In the genomic region with DNA sequence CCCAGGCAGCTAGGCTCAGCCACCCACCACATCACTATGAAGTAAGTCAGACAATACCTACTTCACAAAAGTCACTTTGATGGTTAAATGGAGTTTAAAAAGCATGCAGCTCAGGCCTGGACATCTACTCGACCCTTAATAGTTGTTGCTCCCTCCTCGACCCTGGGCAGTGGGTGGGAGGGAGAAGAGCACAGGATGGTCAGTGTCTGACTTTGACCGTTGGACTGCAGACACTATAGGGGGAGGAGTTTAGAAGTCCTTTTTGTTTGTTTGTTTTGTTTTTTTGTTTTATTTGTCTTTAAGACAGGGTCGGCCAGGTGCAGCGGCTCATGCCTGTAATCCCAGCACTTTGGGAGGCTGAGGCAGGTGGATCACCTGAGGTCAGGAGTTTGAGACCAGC, we compare ENCODE assay signal across 1 cellular context.
TF ChIP-seq lines count a peak whose summit lies in the region.

No MANE protein-coding gene starts in this region.

TF ChIP-seq in HepG2, 621 proteins besides CTCF, POLR2A, EP300 and RAD21 (continues in another document):
- TF ChIP-seq SRY (CRISPR knock-in tag; IDR thresholded peaks at IDR 0.05) (no peak), CEBPB (IDR thresholded peaks at IDR 0.05; ENCODE audit: borderline replicate concordance, low read depth, low read length) (no peak), ADNP (CRISPR knock-in tag; IDR thresholded peaks at IDR 0.05) (no peak), ZNF451 (CRISPR knock-in tag; IDR thresholded peaks at IDR 0.05) (no peak), JUNB (CRISPR knock-in tag; IDR thresholded peaks at IDR 0.05; ENCODE audit: borderline replicate concordance) (no peak), ZNF430 (CRISPR knock-in tag; IDR thresholded peaks at IDR 0.05) (no peak), GTF2F1 (IDR thresholded peaks at IDR 0.05; ENCODE audit: low read length) (no peak), HOXA3 (CRISPR knock-in tag; IDR thresholded peaks at IDR 0.05) (peak; percentile 17; the same call in 1 of the 2 replicates), ZBTB7B (CRISPR knock-in tag; IDR thresholded peaks at IDR 0.05) (no peak), ZMYM3 (CRISPR knock-in tag; IDR thresholded peaks at IDR 0.05) (peak; percentile 16; the same call in 1 of the 2 replicates), SOX5 (CRISPR knock-in tag; IDR thresholded peaks at IDR 0.05; ENCODE audit: borderline replicate concordance) (peak; percentile 81; the same call in 1 of the 2 replicates), PRPF4 (IDR thresholded peaks at IDR 0.05; ENCODE audit: low read depth, low read length, poor library complexity, severe bottlenecking) (no peak), RARA (CRISPR knock-in tag; IDR thresholded peaks at IDR 0.05) (peak; percentile 63), U2AF2 (IDR thresholded peaks at IDR 0.05; ENCODE audit: low read depth, low read length) (no peak), ZNF570 (CRISPR knock-in tag; IDR thresholded peaks at IDR 0.05; ENCODE audit: borderline replicate concordance) (no peak)
- TF ChIP-seq, protein P1, sequence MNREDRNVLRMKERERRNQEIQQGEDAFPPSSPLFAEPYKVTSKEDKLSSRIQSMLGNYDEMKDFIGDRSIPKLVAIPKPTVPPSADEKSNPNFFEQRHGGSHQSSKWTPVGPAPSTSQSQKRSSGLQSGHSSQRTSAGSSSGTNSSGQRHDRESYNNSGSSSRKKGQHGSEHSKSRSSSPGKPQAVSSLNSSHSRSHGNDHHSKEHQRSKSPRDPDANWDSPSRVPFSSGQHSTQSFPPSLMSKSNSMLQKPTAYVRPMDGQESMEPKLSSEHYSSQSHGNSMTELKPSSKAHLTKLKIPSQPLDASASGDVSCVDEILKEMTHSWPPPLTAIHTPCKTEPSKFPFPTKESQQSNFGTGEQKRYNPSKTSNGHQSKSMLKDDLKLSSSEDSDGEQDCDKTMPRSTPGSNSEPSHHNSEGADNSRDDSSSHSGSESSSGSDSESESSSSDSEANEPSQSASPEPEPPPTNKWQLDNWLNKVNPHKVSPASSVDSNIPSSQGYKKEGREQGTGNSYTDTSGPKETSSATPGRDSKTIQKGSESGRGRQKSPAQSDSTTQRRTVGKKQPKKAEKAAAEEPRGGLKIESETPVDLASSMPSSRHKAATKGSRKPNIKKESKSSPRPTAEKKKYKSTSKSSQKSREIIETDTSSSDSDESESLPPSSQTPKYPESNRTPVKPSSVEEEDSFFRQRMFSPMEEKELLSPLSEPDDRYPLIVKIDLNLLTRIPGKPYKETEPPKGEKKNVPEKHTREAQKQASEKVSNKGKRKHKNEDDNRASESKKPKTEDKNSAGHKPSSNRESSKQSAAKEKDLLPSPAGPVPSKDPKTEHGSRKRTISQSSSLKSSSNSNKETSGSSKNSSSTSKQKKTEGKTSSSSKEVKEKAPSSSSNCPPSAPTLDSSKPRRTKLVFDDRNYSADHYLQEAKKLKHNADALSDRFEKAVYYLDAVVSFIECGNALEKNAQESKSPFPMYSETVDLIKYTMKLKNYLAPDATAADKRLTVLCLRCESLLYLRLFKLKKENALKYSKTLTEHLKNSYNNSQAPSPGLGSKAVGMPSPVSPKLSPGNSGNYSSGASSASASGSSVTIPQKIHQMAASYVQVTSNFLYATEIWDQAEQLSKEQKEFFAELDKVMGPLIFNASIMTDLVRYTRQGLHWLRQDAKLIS (CRISPR knock-in tag; IDR thresholded peaks at IDR 0.05): no peak
- TF ChIP-seq, protein P2, sequence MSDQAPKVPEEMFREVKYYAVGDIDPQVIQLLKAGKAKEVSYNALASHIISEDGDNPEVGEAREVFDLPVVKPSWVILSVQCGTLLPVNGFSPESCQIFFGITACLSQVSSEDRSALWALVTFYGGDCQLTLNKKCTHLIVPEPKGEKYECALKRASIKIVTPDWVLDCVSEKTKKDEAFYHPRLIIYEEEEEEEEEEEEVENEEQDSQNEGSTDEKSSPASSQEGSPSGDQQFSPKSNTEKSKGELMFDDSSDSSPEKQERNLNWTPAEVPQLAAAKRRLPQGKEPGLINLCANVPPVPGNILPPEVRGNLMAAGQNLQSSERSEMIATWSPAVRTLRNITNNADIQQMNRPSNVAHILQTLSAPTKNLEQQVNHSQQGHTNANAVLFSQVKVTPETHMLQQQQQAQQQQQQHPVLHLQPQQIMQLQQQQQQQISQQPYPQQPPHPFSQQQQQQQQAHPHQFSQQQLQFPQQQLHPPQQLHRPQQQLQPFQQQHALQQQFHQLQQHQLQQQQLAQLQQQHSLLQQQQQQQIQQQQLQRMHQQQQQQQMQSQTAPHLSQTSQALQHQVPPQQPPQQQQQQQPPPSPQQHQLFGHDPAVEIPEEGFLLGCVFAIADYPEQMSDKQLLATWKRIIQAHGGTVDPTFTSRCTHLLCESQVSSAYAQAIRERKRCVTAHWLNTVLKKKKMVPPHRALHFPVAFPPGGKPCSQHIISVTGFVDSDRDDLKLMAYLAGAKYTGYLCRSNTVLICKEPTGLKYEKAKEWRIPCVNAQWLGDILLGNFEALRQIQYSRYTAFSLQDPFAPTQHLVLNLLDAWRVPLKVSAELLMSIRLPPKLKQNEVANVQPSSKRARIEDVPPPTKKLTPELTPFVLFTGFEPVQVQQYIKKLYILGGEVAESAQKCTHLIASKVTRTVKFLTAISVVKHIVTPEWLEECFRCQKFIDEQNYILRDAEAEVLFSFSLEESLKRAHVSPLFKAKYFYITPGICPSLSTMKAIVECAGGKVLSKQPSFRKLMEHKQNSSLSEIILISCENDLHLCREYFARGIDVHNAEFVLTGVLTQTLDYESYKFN (CRISPR knock-in tag; conservative IDR thresholded peaks at IDR 0.05): peak; percentile 39; the same call in 1 of the 2 replicates
- TF ChIP-seq, protein P3, sequence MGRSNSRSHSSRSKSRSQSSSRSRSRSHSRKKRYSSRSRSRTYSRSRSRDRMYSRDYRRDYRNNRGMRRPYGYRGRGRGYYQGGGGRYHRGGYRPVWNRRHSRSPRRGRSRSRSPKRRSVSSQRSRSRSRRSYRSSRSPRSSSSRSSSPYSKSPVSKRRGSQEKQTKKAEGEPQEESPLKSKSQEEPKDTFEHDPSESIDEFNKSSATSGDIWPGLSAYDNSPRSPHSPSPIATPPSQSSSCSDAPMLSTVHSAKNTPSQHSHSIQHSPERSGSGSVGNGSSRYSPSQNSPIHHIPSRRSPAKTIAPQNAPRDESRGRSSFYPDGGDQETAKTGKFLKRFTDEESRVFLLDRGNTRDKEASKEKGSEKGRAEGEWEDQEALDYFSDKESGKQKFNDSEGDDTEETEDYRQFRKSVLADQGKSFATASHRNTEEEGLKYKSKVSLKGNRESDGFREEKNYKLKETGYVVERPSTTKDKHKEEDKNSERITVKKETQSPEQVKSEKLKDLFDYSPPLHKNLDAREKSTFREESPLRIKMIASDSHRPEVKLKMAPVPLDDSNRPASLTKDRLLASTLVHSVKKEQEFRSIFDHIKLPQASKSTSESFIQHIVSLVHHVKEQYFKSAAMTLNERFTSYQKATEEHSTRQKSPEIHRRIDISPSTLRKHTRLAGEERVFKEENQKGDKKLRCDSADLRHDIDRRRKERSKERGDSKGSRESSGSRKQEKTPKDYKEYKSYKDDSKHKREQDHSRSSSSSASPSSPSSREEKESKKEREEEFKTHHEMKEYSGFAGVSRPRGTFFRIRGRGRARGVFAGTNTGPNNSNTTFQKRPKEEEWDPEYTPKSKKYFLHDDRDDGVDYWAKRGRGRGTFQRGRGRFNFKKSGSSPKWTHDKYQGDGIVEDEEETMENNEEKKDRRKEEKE (IDR thresholded peaks at IDR 0.05): no peak
- TF ChIP-seq, protein P4, sequence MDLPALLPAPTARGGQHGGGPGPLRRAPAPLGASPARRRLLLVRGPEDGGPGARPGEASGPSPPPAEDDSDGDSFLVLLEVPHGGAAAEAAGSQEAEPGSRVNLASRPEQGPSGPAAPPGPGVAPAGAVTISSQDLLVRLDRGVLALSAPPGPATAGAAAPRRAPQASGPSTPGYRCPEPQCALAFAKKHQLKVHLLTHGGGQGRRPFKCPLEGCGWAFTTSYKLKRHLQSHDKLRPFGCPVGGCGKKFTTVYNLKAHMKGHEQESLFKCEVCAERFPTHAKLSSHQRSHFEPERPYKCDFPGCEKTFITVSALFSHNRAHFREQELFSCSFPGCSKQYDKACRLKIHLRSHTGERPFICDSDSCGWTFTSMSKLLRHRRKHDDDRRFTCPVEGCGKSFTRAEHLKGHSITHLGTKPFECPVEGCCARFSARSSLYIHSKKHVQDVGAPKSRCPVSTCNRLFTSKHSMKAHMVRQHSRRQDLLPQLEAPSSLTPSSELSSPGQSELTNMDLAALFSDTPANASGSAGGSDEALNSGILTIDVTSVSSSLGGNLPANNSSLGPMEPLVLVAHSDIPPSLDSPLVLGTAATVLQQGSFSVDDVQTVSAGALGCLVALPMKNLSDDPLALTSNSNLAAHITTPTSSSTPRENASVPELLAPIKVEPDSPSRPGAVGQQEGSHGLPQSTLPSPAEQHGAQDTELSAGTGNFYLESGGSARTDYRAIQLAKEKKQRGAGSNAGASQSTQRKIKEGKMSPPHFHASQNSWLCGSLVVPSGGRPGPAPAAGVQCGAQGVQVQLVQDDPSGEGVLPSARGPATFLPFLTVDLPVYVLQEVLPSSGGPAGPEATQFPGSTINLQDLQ (CRISPR knock-in tag; IDR thresholded peaks at IDR 0.05): no peak
- TF ChIP-seq, protein P5, sequence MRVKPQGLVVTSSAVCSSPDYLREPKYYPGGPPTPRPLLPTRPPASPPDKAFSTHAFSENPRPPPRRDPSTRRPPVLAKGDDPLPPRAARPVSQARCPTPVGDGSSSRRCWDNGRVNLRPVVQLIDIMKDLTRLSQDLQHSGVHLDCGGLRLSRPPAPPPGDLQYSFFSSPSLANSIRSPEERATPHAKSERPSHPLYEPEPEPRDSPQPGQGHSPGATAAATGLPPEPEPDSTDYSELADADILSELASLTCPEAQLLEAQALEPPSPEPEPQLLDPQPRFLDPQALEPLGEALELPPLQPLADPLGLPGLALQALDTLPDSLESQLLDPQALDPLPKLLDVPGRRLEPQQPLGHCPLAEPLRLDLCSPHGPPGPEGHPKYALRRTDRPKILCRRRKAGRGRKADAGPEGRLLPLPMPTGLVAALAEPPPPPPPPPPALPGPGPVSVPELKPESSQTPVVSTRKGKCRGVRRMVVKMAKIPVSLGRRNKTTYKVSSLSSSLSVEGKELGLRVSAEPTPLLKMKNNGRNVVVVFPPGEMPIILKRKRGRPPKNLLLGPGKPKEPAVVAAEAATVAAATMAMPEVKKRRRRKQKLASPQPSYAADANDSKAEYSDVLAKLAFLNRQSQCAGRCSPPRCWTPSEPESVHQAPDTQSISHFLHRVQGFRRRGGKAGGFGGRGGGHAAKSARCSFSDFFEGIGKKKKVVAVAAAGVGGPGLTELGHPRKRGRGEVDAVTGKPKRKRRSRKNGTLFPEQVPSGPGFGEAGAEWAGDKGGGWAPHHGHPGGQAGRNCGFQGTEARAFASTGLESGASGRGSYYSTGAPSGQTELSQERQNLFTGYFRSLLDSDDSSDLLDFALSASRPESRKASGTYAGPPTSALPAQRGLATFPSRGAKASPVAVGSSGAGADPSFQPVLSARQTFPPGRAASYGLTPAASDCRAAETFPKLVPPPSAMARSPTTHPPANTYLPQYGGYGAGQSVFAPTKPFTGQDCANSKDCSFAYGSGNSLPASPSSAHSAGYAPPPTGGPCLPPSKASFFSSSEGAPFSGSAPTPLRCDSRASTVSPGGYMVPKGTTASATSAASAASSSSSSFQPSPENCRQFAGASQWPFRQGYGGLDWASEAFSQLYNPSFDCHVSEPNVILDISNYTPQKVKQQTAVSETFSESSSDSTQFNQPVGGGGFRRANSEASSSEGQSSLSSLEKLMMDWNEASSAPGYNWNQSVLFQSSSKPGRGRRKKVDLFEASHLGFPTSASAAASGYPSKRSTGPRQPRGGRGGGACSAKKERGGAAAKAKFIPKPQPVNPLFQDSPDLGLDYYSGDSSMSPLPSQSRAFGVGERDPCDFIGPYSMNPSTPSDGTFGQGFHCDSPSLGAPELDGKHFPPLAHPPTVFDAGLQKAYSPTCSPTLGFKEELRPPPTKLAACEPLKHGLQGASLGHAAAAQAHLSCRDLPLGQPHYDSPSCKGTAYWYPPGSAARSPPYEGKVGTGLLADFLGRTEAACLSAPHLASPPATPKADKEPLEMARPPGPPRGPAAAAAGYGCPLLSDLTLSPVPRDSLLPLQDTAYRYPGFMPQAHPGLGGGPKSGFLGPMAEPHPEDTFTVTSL (CRISPR knock-in tag; IDR thresholded peaks at IDR 0.05; ENCODE audit: borderline replicate concordance): peak; percentile 40; the same call in 1 of the 2 replicates
- TF ChIP-seq, protein P6, sequence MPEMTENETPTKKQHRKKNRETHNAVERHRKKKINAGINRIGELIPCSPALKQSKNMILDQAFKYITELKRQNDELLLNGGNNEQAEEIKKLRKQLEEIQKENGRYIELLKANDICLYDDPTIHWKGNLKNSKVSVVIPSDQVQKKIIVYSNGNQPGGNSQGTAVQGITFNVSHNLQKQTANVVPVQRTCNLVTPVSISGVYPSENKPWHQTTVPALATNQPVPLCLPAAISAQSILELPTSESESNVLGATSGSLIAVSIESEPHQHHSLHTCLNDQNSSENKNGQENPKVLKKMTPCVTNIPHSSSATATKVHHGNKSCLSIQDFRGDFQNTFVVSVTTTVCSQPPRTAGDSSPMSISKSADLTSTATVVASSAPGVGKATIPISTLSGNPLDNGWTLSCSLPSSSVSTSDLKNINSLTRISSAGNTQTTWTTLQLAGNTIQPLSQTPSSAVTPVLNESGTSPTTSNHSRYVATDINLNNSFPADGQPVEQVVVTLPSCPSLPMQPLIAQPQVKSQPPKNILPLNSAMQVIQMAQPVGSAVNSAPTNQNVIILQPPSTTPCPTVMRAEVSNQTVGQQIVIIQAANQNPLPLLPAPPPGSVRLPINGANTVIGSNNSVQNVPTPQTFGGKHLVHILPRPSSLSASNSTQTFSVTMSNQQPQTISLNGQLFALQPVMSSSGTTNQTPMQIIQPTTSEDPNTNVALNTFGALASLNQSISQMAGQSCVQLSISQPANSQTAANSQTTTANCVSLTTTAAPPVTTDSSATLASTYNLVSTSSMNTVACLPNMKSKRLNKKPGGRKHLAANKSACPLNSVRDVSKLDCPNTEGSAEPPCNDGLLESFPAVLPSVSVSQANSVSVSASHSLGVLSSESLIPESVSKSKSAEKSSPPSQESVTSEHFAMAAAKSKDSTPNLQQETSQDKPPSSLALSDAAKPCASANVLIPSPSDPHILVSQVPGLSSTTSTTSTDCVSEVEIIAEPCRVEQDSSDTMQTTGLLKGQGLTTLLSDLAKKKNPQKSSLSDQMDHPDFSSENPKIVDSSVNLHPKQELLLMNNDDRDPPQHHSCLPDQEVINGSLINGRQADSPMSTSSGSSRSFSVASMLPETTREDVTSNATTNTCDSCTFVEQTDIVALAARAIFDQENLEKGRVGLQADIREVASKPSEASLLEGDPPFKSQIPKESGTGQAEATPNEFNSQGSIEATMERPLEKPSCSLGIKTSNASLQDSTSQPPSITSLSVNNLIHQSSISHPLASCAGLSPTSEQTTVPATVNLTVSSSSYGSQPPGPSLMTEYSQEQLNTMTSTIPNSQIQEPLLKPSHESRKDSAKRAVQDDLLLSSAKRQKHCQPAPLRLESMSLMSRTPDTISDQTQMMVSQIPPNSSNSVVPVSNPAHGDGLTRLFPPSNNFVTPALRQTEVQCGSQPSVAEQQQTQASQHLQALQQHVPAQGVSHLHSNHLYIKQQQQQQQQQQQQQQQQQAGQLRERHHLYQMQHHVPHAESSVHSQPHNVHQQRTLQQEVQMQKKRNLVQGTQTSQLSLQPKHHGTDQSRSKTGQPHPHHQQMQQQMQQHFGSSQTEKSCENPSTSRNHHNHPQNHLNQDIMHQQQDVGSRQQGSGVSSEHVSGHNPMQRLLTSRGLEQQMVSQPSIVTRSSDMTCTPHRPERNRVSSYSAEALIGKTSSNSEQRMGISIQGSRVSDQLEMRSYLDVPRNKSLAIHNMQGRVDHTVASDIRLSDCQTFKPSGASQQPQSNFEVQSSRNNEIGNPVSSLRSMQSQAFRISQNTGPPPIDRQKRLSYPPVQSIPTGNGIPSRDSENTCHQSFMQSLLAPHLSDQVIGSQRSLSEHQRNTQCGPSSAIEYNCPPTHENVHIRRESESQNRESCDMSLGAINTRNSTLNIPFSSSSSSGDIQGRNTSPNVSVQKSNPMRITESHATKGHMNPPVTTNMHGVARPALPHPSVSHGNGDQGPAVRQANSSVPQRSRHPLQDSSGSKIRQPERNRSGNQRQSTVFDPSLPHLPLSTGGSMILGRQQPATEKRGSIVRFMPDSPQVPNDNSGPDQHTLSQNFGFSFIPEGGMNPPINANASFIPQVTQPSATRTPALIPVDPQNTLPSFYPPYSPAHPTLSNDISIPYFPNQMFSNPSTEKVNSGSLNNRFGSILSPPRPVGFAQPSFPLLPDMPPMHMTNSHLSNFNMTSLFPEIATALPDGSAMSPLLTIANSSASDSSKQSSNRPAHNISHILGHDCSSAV (CRISPR knock-in tag; IDR thresholded peaks at IDR 0.05; ENCODE audit: borderline replicate concordance): no peak
